Comparison of ENCODE assay signal across 1 cellular context in the genomic region with DNA sequence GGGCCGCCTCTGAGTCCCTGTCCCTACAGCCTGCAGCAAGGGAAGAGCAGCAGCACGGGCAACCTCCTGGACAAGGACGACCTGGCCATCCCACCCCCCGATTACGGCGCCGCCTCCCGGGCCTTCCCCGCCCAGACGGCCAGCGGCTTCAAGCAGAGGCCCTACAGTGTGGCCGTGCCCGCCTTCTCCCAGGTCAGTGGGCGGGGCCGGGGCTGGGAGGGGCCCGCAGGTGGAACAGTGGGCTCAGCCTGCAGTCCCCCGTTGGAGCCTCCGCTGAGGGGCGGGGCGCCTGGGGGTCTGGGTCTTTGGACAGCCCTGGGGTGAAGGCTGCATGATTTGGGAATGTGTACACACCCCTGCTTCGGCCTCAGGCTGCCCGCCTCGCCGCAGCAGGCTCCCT.
TF ChIP-seq lines count a peak whose summit lies in the region.

No MANE protein-coding gene starts in this region.

TF ChIP-seq in K562, 482 proteins besides CTCF, POLR2A, EP300 and RAD21:
- TF ChIP-seq, protein P1, sequence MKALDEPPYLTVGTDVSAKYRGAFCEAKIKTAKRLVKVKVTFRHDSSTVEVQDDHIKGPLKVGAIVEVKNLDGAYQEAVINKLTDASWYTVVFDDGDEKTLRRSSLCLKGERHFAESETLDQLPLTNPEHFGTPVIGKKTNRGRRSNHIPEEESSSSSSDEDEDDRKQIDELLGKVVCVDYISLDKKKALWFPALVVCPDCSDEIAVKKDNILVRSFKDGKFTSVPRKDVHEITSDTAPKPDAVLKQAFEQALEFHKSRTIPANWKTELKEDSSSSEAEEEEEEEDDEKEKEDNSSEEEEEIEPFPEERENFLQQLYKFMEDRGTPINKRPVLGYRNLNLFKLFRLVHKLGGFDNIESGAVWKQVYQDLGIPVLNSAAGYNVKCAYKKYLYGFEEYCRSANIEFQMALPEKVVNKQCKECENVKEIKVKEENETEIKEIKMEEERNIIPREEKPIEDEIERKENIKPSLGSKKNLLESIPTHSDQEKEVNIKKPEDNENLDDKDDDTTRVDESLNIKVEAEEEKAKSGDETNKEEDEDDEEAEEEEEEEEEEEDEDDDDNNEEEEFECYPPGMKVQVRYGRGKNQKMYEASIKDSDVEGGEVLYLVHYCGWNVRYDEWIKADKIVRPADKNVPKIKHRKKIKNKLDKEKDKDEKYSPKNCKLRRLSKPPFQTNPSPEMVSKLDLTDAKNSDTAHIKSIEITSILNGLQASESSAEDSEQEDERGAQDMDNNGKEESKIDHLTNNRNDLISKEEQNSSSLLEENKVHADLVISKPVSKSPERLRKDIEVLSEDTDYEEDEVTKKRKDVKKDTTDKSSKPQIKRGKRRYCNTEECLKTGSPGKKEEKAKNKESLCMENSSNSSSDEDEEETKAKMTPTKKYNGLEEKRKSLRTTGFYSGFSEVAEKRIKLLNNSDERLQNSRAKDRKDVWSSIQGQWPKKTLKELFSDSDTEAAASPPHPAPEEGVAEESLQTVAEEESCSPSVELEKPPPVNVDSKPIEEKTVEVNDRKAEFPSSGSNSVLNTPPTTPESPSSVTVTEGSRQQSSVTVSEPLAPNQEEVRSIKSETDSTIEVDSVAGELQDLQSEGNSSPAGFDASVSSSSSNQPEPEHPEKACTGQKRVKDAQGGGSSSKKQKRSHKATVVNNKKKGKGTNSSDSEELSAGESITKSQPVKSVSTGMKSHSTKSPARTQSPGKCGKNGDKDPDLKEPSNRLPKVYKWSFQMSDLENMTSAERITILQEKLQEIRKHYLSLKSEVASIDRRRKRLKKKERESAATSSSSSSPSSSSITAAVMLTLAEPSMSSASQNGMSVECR (CRISPR knock-in tag; IDR thresholded peaks at IDR 0.05): no peak
- TF ChIP-seq, protein P2, sequence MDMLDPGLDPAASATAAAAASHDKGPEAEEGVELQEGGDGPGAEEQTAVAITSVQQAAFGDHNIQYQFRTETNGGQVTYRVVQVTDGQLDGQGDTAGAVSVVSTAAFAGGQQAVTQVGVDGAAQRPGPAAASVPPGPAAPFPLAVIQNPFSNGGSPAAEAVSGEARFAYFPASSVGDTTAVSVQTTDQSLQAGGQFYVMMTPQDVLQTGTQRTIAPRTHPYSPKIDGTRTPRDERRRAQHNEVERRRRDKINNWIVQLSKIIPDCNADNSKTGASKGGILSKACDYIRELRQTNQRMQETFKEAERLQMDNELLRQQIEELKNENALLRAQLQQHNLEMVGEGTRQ (CRISPR knock-in tag; IDR thresholded peaks at IDR 0.05): no peak
- TF ChIP-seq SRSF1 (IDR thresholded peaks at IDR 0.05; ENCODE audit: low read depth, low read length): no peak
- 0 out of 2 replicates have a peak, but pooled peaks have one; percentile 1 for TF ChIP-seq POLR2G (IDR thresholded peaks at IDR 0.05; ENCODE audit: low read depth, low read length)
- TF ChIP-seq, protein P3, sequence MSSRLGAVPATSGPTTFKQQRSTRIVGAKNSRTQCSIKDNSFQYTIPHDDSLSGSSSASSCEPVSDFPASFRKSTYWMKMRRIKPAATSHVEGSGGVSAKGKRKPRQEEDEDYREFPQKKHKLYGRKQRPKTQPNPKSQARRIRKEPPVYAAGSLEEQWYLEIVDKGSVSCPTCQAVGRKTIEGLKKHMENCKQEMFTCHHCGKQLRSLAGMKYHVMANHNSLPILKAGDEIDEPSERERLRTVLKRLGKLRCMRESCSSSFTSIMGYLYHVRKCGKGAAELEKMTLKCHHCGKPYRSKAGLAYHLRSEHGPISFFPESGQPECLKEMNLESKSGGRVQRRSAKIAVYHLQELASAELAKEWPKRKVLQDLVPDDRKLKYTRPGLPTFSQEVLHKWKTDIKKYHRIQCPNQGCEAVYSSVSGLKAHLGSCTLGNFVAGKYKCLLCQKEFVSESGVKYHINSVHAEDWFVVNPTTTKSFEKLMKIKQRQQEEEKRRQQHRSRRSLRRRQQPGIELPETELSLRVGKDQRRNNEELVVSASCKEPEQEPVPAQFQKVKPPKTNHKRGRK (tag; IDR thresholded peaks at IDR 0.05): no peak
